Comparison of ENCODE assay signal across 1 cellular context in the genomic region with DNA sequence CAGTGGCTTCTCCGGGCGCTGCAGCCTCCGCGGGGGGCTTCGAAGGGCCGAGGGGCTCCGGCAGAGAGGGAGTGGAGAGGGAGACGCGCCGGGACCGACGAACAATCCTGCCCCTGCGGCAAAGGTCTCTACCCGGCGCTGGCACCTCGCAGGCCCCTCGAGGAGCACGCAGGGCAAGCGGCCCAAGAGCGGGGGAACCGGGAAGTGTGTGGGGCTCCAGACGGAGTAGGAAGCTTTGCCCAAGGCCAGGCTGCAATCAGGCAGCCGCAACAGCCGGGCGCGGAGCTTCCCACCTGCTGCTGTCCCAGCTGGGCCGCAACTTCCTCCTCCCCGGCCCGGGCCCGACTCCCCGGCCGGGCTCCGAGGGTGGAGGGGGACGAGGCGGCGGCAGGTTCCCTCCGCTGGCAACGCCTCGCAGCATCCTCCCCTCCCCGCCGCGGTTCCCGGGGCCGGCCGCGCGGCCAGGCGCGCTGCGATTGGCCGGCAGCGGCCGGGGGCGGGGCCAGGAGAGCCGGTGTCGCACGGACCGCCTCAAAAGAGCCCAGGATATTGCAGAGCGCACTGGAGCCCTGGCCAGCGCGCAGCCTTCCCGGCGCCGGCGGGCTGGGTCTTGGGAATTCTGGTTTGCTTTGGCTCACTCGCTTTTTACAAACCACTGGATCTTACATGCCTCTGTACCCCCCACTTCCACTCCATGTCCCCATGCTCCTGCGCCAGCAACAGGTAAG.
TF ChIP-seq lines count a peak whose summit lies in the region.

Gene KCNJ2, plus strand, starts transcription at position 554 of the 728 bp plus-strand sequence. CDS start 5,508 bp downstream, outside the sequence.

TF ChIP-seq in HepG2, 621 proteins besides CTCF, POLR2A, EP300 and RAD21 (continued from another document):
- peak; percentile 39; the same call in 1 of the 2 replicates for TF ChIP-seq ZNF687 (CRISPR knock-in tag; IDR thresholded peaks at IDR 0.05)
- TF ChIP-seq PBX2 (CRISPR knock-in tag; IDR thresholded peaks at IDR 0.05), result no peak
- TF ChIP-seq KLF12 (CRISPR knock-in tag; IDR thresholded peaks at IDR 0.05; ENCODE audit: borderline replicate concordance), result no peak
- peak; percentile 58; the same call in 1 of the 2 replicates for TF ChIP-seq SP4 (CRISPR knock-in tag; IDR thresholded peaks at IDR 0.05)
- TF ChIP-seq, protein P1, sequence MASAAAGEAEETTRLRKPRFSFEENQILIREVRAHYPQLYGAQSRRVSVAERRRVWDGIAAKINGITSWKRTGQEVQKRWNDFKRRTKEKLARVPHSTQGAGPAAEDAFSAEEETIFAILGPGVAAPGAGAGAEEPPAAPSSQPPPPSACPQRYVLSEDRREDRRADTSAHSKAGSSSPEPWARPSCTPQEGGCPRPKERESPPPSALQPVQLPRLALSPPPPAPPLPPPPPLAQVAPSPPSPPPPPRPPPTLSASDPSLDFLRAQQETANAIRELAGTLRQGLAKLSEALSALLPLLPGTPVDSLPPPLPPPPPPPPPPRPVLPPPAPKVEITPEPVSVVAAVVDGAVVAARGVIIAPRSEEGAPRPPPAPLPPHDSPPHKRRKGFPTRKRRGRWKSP (CRISPR knock-in tag; IDR thresholded peaks at IDR 0.05), result 0 out of 2 replicates have a peak, but pooled peaks have one; percentile 18
- 0 out of 2 replicates have a peak, but pooled peaks have one; percentile 46 for TF ChIP-seq ZNF800 (CRISPR knock-in tag; IDR thresholded peaks at IDR 0.05)
- TF ChIP-seq, protein P2, sequence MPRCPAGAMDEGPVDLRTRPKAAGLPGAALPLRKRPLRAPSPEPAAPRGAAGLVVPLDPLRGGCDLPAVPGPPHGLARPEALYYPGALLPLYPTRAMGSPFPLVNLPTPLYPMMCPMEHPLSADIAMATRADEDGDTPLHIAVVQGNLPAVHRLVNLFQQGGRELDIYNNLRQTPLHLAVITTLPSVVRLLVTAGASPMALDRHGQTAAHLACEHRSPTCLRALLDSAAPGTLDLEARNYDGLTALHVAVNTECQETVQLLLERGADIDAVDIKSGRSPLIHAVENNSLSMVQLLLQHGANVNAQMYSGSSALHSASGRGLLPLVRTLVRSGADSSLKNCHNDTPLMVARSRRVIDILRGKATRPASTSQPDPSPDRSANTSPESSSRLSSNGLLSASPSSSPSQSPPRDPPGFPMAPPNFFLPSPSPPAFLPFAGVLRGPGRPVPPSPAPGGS (CRISPR knock-in tag; IDR thresholded peaks at IDR 0.05), result 0 out of 2 replicates have a peak, but pooled peaks have one; percentile 38
- no peak for TF ChIP-seq MAZ (IDR thresholded peaks at IDR 0.05; ENCODE audit: borderline replicate concordance, low read depth, low read length)
- TF ChIP-seq MAZ (CRISPR knock-in tag; IDR thresholded peaks at IDR 0.05; ENCODE audit: low read depth), result peak; percentile 21; the same call in 1 of the 2 replicates
- peak; percentile 40; the same call in 1 of the 2 replicates for TF ChIP-seq GABPB1 (CRISPR knock-in tag; IDR thresholded peaks at IDR 0.05)
- peak; percentile 35; the same call in 1 of the 2 replicates for TF ChIP-seq ZNF776 (CRISPR knock-in tag; IDR thresholded peaks at IDR 0.05)
- TF ChIP-seq, protein P3, sequence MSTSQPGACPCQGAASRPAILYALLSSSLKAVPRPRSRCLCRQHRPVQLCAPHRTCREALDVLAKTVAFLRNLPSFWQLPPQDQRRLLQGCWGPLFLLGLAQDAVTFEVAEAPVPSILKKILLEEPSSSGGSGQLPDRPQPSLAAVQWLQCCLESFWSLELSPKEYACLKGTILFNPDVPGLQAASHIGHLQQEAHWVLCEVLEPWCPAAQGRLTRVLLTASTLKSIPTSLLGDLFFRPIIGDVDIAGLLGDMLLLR (CRISPR knock-in tag; IDR thresholded peaks at IDR 0.05), result peak; percentile 24; the same call in 1 of the 2 replicates
- TF ChIP-seq ZNF83 (CRISPR knock-in tag; IDR thresholded peaks at IDR 0.05; ENCODE audit: borderline replicate concordance), result no peak
- peak; percentile 48 for TF ChIP-seq RBM39 (IDR thresholded peaks at IDR 0.05; ENCODE audit: low read depth, low read length, poor library complexity, severe bottlenecking)
- TF ChIP-seq, protein P4, sequence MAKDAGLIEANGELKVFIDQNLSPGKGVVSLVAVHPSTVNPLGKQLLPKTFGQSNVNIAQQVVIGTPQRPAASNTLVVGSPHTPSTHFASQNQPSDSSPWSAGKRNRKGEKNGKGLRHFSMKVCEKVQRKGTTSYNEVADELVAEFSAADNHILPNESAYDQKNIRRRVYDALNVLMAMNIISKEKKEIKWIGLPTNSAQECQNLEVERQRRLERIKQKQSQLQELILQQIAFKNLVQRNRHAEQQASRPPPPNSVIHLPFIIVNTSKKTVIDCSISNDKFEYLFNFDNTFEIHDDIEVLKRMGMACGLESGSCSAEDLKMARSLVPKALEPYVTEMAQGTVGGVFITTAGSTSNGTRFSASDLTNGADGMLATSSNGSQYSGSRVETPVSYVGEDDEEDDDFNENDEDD (CRISPR knock-in tag; IDR thresholded peaks at IDR 0.05; ENCODE audit: borderline replicate concordance), result peak; percentile 54; the same call in 1 of the 2 replicates
- peak; percentile 45 for TF ChIP-seq HNRNPLL (IDR thresholded peaks at IDR 0.05; ENCODE audit: low read depth, low read length, poor library complexity, severe bottlenecking)
- no peak for TF ChIP-seq NFRKB (IDR thresholded peaks at IDR 0.05)
- no peak for TF ChIP-seq SIN3B (IDR thresholded peaks at IDR 0.05; ENCODE audit: low read length)
- peak; percentile 25; the same call in 1 of the 2 replicates for TF ChIP-seq POGZ (CRISPR knock-in tag; IDR thresholded peaks at IDR 0.05)
